In the genomic region with DNA sequence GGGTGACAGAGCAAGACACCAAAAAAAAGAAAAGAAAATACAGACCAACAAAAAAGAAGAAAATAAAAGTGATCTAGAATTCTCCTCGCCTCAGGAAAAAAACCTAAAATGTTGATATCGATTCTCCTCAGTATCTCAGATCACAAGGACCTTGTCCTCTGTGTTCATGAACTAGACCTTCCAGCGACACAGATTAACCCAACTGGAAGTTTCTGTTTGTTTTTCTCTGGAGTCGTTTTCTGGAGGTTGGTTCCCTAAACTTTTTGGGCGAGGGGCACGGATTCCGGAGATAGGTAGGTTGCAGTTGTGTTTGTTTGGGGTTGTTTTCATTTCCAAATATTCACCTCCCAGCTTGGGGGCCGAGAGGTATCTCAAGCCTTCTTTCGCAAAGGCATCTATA, we compare ENCODE assay signal across 8 cellular contexts. TPM values are rescaled to one million over a fixed set of nuclear protein-coding genes. Genes with fewer than 3 reads are reported as not detected.
DNase-seq lines count a peak whose midpoint lies in the region; ATAC-seq and TF ChIP-seq lines count a peak whose summit lies in the region.

No MANE protein-coding gene starts in this region.

- no peak overlapping the region for H3K9ac ChIP-seq in muscle layer of colon (ENCODE audit: low read length)

- in situ Hi-C loops in brain microvascular endothelial cell (cut with HindIII; ENCODE audit: low pct_ligation_motif_present, low sequenced_read_pairs) = no loop called here

- H3K36me3 ChIP-seq in heart right ventricle (peaks cover 0 to 22% (median 0%) of the 10 kb centered on the region in 9 donors), brain microvascular endothelial cell (replicated peaks) (no peaks in the 10 kb centered on the region), muscle layer of colon (ENCODE audit: insufficient read depth, low read length) (peaks cover 17% of the 10 kb centered on the region), aorta (ENCODE audit: control insufficient read depth in 1 of 2, insufficient read depth in 2 of 2, low read length in 1 of 2) (peaks cover 0 to 2% of the 10 kb centered on the region in 2 donors)

- no peak for TF ChIP-seq CTCF in heart right ventricle (IDR thresholded peaks at IDR 0.05)
- no peak for TF ChIP-seq CTCF in brain microvascular endothelial cell (IDR thresholded peaks at IDR 0.05; ENCODE audit: low read depth, low read length, missing control alignments)

- intact Hi-C loops in heart right ventricle (cut with DNase I) (loop anchor here in 4 of 10 donors (5.0 to 10.0 kb wide), 3 partner anchors 46 to 141 kb away; a partner anchor contains a TSS), Right ventricle myocardium superior (cut with DNase I) (loop anchor here (10.0 kb wide), 1 partner anchor 141 kb away; no protein-coding TSS in a partner anchor), aorta (cut with DNase I) (loop anchor here (2.0 to 10.0 kb wide), 4 partner anchors 36 to 141 kb away; no protein-coding TSS in a partner anchor)

- H3K27ac ChIP-seq in heart right ventricle = no peak overlapping the region
- H3K27ac ChIP-seq in brain microvascular endothelial cell = no peak overlapping the region
- H3K27ac ChIP-seq in muscle layer of colon (ENCODE audit: low read depth, low read length) = no peak overlapping the region
- no peak overlapping the region for H3K27ac ChIP-seq in aorta (ENCODE audit: low read depth in 1 of 2, low read length in 2 of 2)

- H3K27me3 ChIP-seq in heart right ventricle = no peaks in the 10 kb centered on the region
- H3K27me3 ChIP-seq in brain microvascular endothelial cell (replicated peaks) = no peaks in the 10 kb centered on the region
- H3K27me3 ChIP-seq in muscle layer of colon (ENCODE audit: control insufficient read depth in 1 of 2, insufficient read depth in 2 of 2, low read length in 2 of 2) = no peaks in the 10 kb centered on the region
- no peaks in the 10 kb centered on the region for H3K27me3 ChIP-seq in aorta (ENCODE audit: control insufficient read depth in 1 of 2, insufficient read depth in 2 of 2, low read length in 1 of 2)

- peak overlapping the region in 9 of 10 donors; percentile 82 to 98 (median 93) for H3K4me3 ChIP-seq in heart right ventricle
- peak overlapping the region; percentile 97 for H3K4me3 ChIP-seq in brain microvascular endothelial cell (ENCODE audit: low read depth, low read length)
- peak overlapping the region; percentile 69 to 86 for H3K4me3 ChIP-seq in muscle layer of colon (ENCODE audit: low read depth in 1 of 2, low read length in 2 of 2)
- peak overlapping the region; percentile 1 to 13 for H3K4me3 ChIP-seq in aorta (ENCODE audit: low read length in 2 of 2)

- peaks cover 0 to 17% (median 9%) of the 10 kb centered on the region in 9 donors for H3K4me1 ChIP-seq in heart right ventricle
- H3K4me1 ChIP-seq in muscle layer of colon (ENCODE audit: insufficient read depth, low read length) = peaks cover 8% of the 10 kb centered on the region
- no peaks in the 10 kb centered on the region for H3K4me1 ChIP-seq in aorta (ENCODE audit: control insufficient read depth in 1 of 2, insufficient read depth in 2 of 2, low read length in 2 of 2)

- 33 to 43% methylated on average over 9 of the region's 9 CpGs for WGBS in heart right ventricle, 2 donors
- 23 to 28% methylated on average over 9 of the region's 9 CpGs for WGBS in aorta, 2 donors

- no peak for ATAC-seq in heart right ventricle
- ATAC-seq in Right ventricle myocardium superior (ENCODE audit: poor library complexity) = no peak
- ATAC-seq in aorta (ENCODE audit: low FRiP score) = no peak
- ATAC-seq in HG03565 (IDR thresholded peaks at IDR 0.05; ENCODE audit: unreplicated experiment) = no peak

- H3K9me3 ChIP-seq in heart right ventricle (no peaks in the 10 kb centered on the region), muscle layer of colon (ENCODE audit: low read length) (no peaks in the 10 kb centered on the region), aorta (ENCODE audit: control insufficient read depth, low read length) (no peaks in the 10 kb centered on the region)

- DNase-seq in heart right ventricle (no peak), Right ventricle myocardium superior (no peak), brain microvascular endothelial cell (no peak), aorta (no peak), NCI-H2081 treated with DMSO at 0.1 percent for 48 hours (lab: John Stamatoyannopoulos, UW) (no peak)
- DNase-seq in activated CD4-positive, CD25-positive, alpha-beta regulatory T cell (lab: John Stamatoyannopoulos, UW) = no peak

RNA-seq across cellular contexts. Expression of a gene that starts 0.6 kb away (rescaled TPM):
- total RNA-seq in heart right ventricle (1 to 10 TPM; 2.8 to 6.2 (median 4.1) TPM), Right ventricle myocardium superior (3.5 TPM), aorta (1 to 10 TPM; 5.7 to 8.1 TPM)
- polyA plus RNA-seq in heart right ventricle (1 to 10 TPM; 2.4 to 5.3 TPM), aorta (10 to 100 TPM in 1 of 2 donors, 1 to 10 TPM in 1; 6.1 to 12.0 TPM)

RNA-seq across cellular contexts. Expression of a gene that starts 45.0 kb away (rescaled TPM):
- total RNA-seq in heart right ventricle (100 to 1,000 TPM in 4 of 10 donors, 10 to 100 TPM in 6; 89.8 to 125 (median 98.2) TPM), Right ventricle myocardium superior (98.1 TPM), aorta (10 to 100 TPM; 61.2 to 97.3 TPM)
- polyA plus RNA-seq in heart right ventricle (10 to 100 TPM; 52.2 to 83.1 TPM), aorta (10 to 100 TPM; 41.1 to 77.4 TPM)

RNA-seq across cellular contexts. Expression of a gene that starts 47.2 kb away (rescaled TPM):
- total RNA-seq in heart right ventricle = under 1 TPM in 3 of 10 donors, not detected in 7; 0.02 TPM
- not detected for polyA plus RNA-seq in heart right ventricle
- not detected for total RNA-seq in Right ventricle myocardium superior
- not detected for total RNA-seq in aorta
- not detected for polyA plus RNA-seq in aorta

Comparison
In these comparisons a context has a peak if more than half of its experiments do, and no peak if none do; other contexts are left out.
1. H3K4me3 ChIP-seq: peak in every context shown above with its lines; median percentile 97 in brain microvascular endothelial cell; 93 in heart right ventricle; 78 in muscle layer of colon; 7 in aorta.